1 cellular context compared by ENCODE assay signal in genomic region chr20:311603-312002, GRCh38.
TF ChIP-seq lines count a peak whose summit lies in the region.

No MANE protein-coding gene starts in this region.

TF ChIP-seq in GM23338, 12 proteins besides CTCF, POLR2A, EP300 and RAD21 (continued from another document):
- TF ChIP-seq REST (IDR thresholded peaks at IDR 0.05; ENCODE audit: unreplicated experiment), result no peak
- TF ChIP-seq EZH2 (IDR thresholded peaks at IDR 0.05; ENCODE audit: low read depth, unreplicated experiment), result no peak
- TF ChIP-seq POLR2AphosphoS5 (IDR thresholded peaks at IDR 0.05; ENCODE audit: low read depth), result no peak
- no peak for TF ChIP-seq ZNF114 (CRISPR knock-in tag; IDR thresholded peaks at IDR 0.05)
- no peak for TF ChIP-seq CREB1 (CRISPR knock-in tag; IDR thresholded peaks at IDR 0.05; ENCODE audit: low read depth)
- TF ChIP-seq ZNF331 (CRISPR knock-in tag; IDR thresholded peaks at IDR 0.05; ENCODE audit: low read depth), result no peak
- TF ChIP-seq EZH2phosphoT487 (IDR thresholded peaks at IDR 0.05; ENCODE audit: unreplicated experiment), result no peak
- no peak for TF ChIP-seq NANOG (IDR thresholded peaks at IDR 0.05; ENCODE audit: borderline replicate concordance)
- TF ChIP-seq ZNF462 (CRISPR knock-in tag; IDR thresholded peaks at IDR 0.05), result no peak
TF ChIP-seq in GM23338: peak in this region for 0.
